Comparison of ENCODE assay signal across 13 cellular contexts in genomic region chr10:71268751-71269150, GRCh38. TPM values are rescaled to one million over a fixed set of nuclear protein-coding genes. Genes with fewer than 3 reads are reported as not detected.
DNase-seq lines count a peak whose midpoint lies in the region; ATAC-seq and TF ChIP-seq lines count a peak whose summit lies in the region.
"Had no signal": no experiment of that assay in that cellular context is flagged by ENCODE, and none has a peak within 500 bp of the region (broad histone marks: within the 10 kb centered on the region; RNA-seq: fewer than 3 reads in every experiment).

No MANE protein-coding gene starts in this region.

- TF ChIP-seq CTCF in adrenal gland (IDR thresholded peaks at IDR 0.05) (no peak), progenitor cell of endocrine pancreas (IDR thresholded peaks at IDR 0.05; ENCODE audit: unreplicated experiment) (no peak)

- DNase-seq in GM03348 (ENCODE audit: low spot score) (peak; percentile 43), adrenal gland (peak; percentile 71 to 87 (median 82)), cardiac septum (ENCODE audit: low spot score) (peak; percentile 87), progenitor cell of endocrine pancreas (ENCODE audit: low spot score, unreplicated experiment) (no peak), NCI-H2029 treated with DMSO at 0.1 percent for 48 hours (lab: John Stamatoyannopoulos, UW) (no peak), erythroblast (lab: John Stamatoyannopoulos, UW) (no peak), AG20443 (ENCODE audit: low spot score) (no peak)
- DNase-seq: activated CD4-positive, alpha-beta memory T cell treated with anti-CD3 and anti-CD28 coated beads, Interleukin-2, amount 10 ng/mL, durations not matched to agents 7 days and 5 days; activated gamma-delta T cell; T1000 had no signal

- no peaks in the 10 kb centered on the region for H3K27me3 ChIP-seq in adrenal gland
- H3K27me3 ChIP-seq: brain microvascular endothelial cell had no signal

- H3K9me3 ChIP-seq in adrenal gland (replicated peaks in 1 of 3): no peaks in the 10 kb centered on the region

- no peaks in the 10 kb centered on the region for H3K36me3 Mint-ChIP-seq in progenitor cell of endocrine pancreas (ENCODE audit: insufficient read depth)
- H3K36me3 Mint-ChIP-seq: memory B cell had no signal

- H3K4me1 ChIP-seq in adrenal gland (replicated peaks in 1 of 2): peaks cover 11 to 34% of the 10 kb centered on the region in 2 donors

- peaks cover 1% of the 10 kb centered on the region for H3K4me1 Mint-ChIP-seq in progenitor cell of endocrine pancreas (ENCODE audit: low read depth)
- H3K4me1 Mint-ChIP-seq: activated CD4-positive, alpha-beta memory T cell treated with anti-CD3 and anti-CD28 coated beads, Interleukin-2, amount 10 ng/mL, durations not matched to agents 7 days and 5 days; memory B cell had no signal

- peak overlapping the region in 2 of 5 donors; percentile 15 to 56 for H3K27ac ChIP-seq in adrenal gland
- H3K27ac ChIP-seq: brain microvascular endothelial cell had no signal

- TF ChIP-seq POLR2A in adrenal gland (IDR thresholded peaks at IDR 0.05): no peak
- TF ChIP-seq POLR2A in erythroblast (IDR thresholded peaks at IDR 0.05; ENCODE audit: low read length): no peak

- no peak for ATAC-seq in HG02588 (IDR thresholded peaks at IDR 0.05; ENCODE audit: unreplicated experiment)

- H3K4me3 ChIP-seq in adrenal gland: no peak overlapping the region

- intact Hi-C loops in adrenal gland (cut with DNase I): no loop called here
- intact Hi-C loops in cardiac septum (cut with DNase I): loop anchor here (2.0 to 5.0 kb wide), 3 partner anchors 36 to 206 kb away; partner anchors contain the start of gene UNC5B

- no peaks in the 10 kb centered on the region for H3K36me3 ChIP-seq in adrenal gland (replicated peaks in 1 of 2)
- H3K36me3 ChIP-seq: brain microvascular endothelial cell had no signal

- H3K27ac Mint-ChIP-seq in progenitor cell of endocrine pancreas: peak overlapping the region; percentile 38
- H3K27ac Mint-ChIP-seq: activated CD4-positive, alpha-beta memory T cell treated with anti-CD3 and anti-CD28 coated beads, Interleukin-2, amount 10 ng/mL, durations not matched to agents 7 days and 5 days; memory B cell had no signal

- peaks cover 11% of the 10 kb centered on the region for H3K27me3 Mint-ChIP-seq in progenitor cell of endocrine pancreas
- H3K27me3 Mint-ChIP-seq: activated CD4-positive, alpha-beta memory T cell treated with anti-CD3 and anti-CD28 coated beads, Interleukin-2, amount 10 ng/mL, durations not matched to agents 7 days and 5 days had no signal

- no peak overlapping the region for H3K4me3 Mint-ChIP-seq in progenitor cell of endocrine pancreas (ENCODE audit: low read depth)
- H3K4me3 Mint-ChIP-seq: activated CD4-positive, alpha-beta memory T cell treated with anti-CD3 and anti-CD28 coated beads, Interleukin-2, amount 10 ng/mL, durations not matched to agents 7 days and 5 days; memory B cell had no signal

- H3K9me3 Mint-ChIP-seq in progenitor cell of endocrine pancreas (ENCODE audit: low read depth): no peaks in the 10 kb centered on the region
- H3K9me3 Mint-ChIP-seq: activated CD4-positive, alpha-beta memory T cell treated with anti-CD3 and anti-CD28 coated beads, Interleukin-2, amount 10 ng/mL, durations not matched to agents 7 days and 5 days; memory B cell had no signal

- 34 to 55% (median 41%) methylated on average over 10 to 11 of the region's 11 CpGs for WGBS in adrenal gland, 4 donors

RNA-seq across cellular contexts. Expression of gene SLC29A3, which starts 50.3 kb away (rescaled TPM):
- 10 to 100 TPM in 1 of 8 donors, 1 to 10 TPM in 7; 1.7 to 19.0 (median 4.0) TPM for total RNA-seq in adrenal gland
- 1 to 10 TPM; 2.2 to 4.0 (median 3.1) TPM for polyA plus RNA-seq in adrenal gland
- total RNA-seq in cardiac septum: 1.6 TPM
- total RNA-seq in progenitor cell of endocrine pancreas: 13.3 and 13.7 TPM in 2 replicates

RNA-seq across cellular contexts. Expression of gene UNC5B, which starts 56.4 kb away (rescaled TPM):
- 10 to 100 TPM in 5 of 8 donors, 1 to 10 TPM in 3; 6.8 to 27.0 (median 10.9) TPM for total RNA-seq in adrenal gland
- 1 to 10 TPM; 3.0 to 7.9 (median 7.3) TPM for polyA plus RNA-seq in adrenal gland
- 22.4 TPM for total RNA-seq in cardiac septum
- 3.7 and 6.0 TPM in 2 replicates for total RNA-seq in progenitor cell of endocrine pancreas
- total RNA-seq: activated CD4-positive, alpha-beta memory T cell treated with anti-CD3 and anti-CD28 coated beads, Interleukin-2, amount 10 ng/mL, durations not matched to agents 7 days and 5 days had no signal

Comparison
In these comparisons a context has a peak if more than half of its experiments do, and no peak if none do; other contexts are left out.
1. DNase-seq: peak in GM03348 (single experiment), adrenal gland (7 of 7) and cardiac septum (single experiment); none in progenitor cell of endocrine pancreas (single experiment), NCI-H2029 treated with DMSO at 0.1 percent for 48 hours (single experiment), erythroblast (0 of 2) and AG20443 (single experiment).